22 cellular contexts compared by ENCODE assay signal in genomic region chr5:140205952-140206351, GRCh38. TPM values are rescaled to one million over a fixed set of nuclear protein-coding genes. Genes with fewer than 3 reads are reported as not detected.
DNase-seq lines count a peak whose midpoint lies in the region; FAIRE-seq and TF ChIP-seq lines count a peak whose summit lies in the region.
"Had no signal": no experiment of that assay in that cellular context is flagged by ENCODE, and none has a peak within 500 bp of the region (broad histone marks: within the 10 kb centered on the region; RNA-seq: fewer than 3 reads in every experiment).

No MANE protein-coding gene starts in this region.

- H3K27ac Mint-ChIP-seq in HFFc6 (no peak overlapping the region; the same call in 1 of the 2 replicates), endodermal cell (peak overlapping the region; percentile 25)
- H3K27ac Mint-ChIP-seq: CD4-positive, alpha-beta T cell; nephron; stimulated activated memory B cell treated with anti-CD40 and anti-IgM and Interleukin-4, amounts not matched to agents 10 μg/mL and 1 μg/mL and 100 μg/mL, for 72 hours; T-helper 2 cell treated with Interferon-gamma antibody and Interleukin-4, amounts not matched to agents 5 μg/mL and 100 μg/mL, for 36 hours had no signal

- peak overlapping the region in 2 of 11 experiments; percentile 35 to 47; a peak in 4 of 22 replicates for H3K27ac ChIP-seq in BLaER1 treated with 17β-estradiol and CSF1 and Interleukin-3, amounts not matched to agents 10 nM and 100 nM
- no peak overlapping the region for H3K27ac ChIP-seq in endodermal cell (ENCODE audit: low read depth, low read length)
- H3K27ac ChIP-seq: HL-60, SJCRH30, upper lobe of left lung had no signal

- H3K4me3 Mint-ChIP-seq in HFFc6 = no peak overlapping the region
- H3K4me3 Mint-ChIP-seq in endodermal cell = no peak overlapping the region
- H3K4me3 Mint-ChIP-seq: CD4-positive, alpha-beta T cell; nephron; stimulated activated memory B cell treated with anti-CD40 and anti-IgM and Interleukin-4, amounts not matched to agents 10 μg/mL and 1 μg/mL and 100 μg/mL, for 72 hours; T-helper 2 cell treated with Interferon-gamma antibody and Interleukin-4, amounts not matched to agents 5 μg/mL and 100 μg/mL, for 36 hours had no signal

- H3K27me3 Mint-ChIP-seq in HFFc6 (ENCODE audit: insufficient read depth) (no peaks in the 10 kb centered on the region; the same call in 1 of the 2 replicates), endodermal cell (ENCODE audit: insufficient read depth) (no peaks in the 10 kb centered on the region)
- H3K27me3 Mint-ChIP-seq: CD4-positive, alpha-beta T cell; stimulated activated memory B cell treated with anti-CD40 and anti-IgM and Interleukin-4, amounts not matched to agents 10 μg/mL and 1 μg/mL and 100 μg/mL, for 72 hours had no signal

- WGBS in endodermal cell (ENCODE audit: insufficient coverage in 1 of 2, insufficient read length in 1 of 2), 2 experiments = 74 to 94% methylated on average over 3 to 4 of the region's 4 CpGs

- H3K9ac ChIP-seq in BLaER1 treated with 17β-estradiol and CSF1 and Interleukin-3, amounts not matched to agents 10 nM and 100 nM = no peak overlapping the region
- H3K9ac ChIP-seq in endodermal cell (ENCODE audit: extremely low read depth, low read length, poor library complexity, severe bottlenecking) = no peak overlapping the region

- H3K27me3 ChIP-seq in BLaER1 treated with 17β-estradiol and CSF1 and Interleukin-3, amounts not matched to agents 10 nM and 100 nM = no peaks in the 10 kb centered on the region
- H3K27me3 ChIP-seq in endodermal cell (ENCODE audit: control insufficient read depth, insufficient read depth, low read length, poor library complexity, severe bottlenecking) = no peaks in the 10 kb centered on the region
- H3K27me3 ChIP-seq: SJCRH30, upper lobe of left lung had no signal

- H3K4me1 Mint-ChIP-seq in HFFc6 (ENCODE audit: low read depth) (peaks cover 40% of the 10 kb centered on the region), endodermal cell (peaks cover 8% of the 10 kb centered on the region)

- peaks cover 0 to 78% (median 0%) of the 10 kb centered on the region in 11 experiments; a peak in 4 of 22 replicates for H4K20me1 ChIP-seq in BLaER1 treated with 17β-estradiol and CSF1 and Interleukin-3, amounts not matched to agents 10 nM and 100 nM

- no peaks in the 10 kb centered on the region for H3K9me3 ChIP-seq in BLaER1 treated with 17β-estradiol and CSF1 and Interleukin-3, amounts not matched to agents 10 nM and 100 nM (replicated peaks in 1 of 11)
- no peaks in the 10 kb centered on the region for H3K9me3 ChIP-seq in endodermal cell (ENCODE audit: control insufficient read depth, low read length)
- H3K9me3 ChIP-seq: HAP-1, SJCRH30, upper lobe of left lung had no signal

- H3K4me2 ChIP-seq in BLaER1 treated with 17β-estradiol and CSF1 and Interleukin-3, amounts not matched to agents 10 nM and 100 nM = peak overlapping the region in 7 of 11 experiments; percentile 53 to 87 (median 71); a peak in 14 of 22 replicates

- H3K4me3 ChIP-seq in BLaER1 treated with 17β-estradiol and CSF1 and Interleukin-3, amounts not matched to agents 10 nM and 100 nM = no peak overlapping the region
- no peak overlapping the region for H3K4me3 ChIP-seq in endodermal cell (ENCODE audit: low read length)
- H3K4me3 ChIP-seq: HAP-1, SJCRH30, upper lobe of left lung had no signal

- DNase-seq in HFFc6 (no peak), endodermal cell (peak; percentile 78), iPS-NIHi7 (ENCODE audit: extremely low spot score) (peak; percentile 72), T-helper 1 cell (no peak), DMS79 (lab: John Stamatoyannopoulos, UW) (no peak), GM12892 (ENCODE audit: insufficient read length) (no peak)
- no peak for DNase-seq in activated T-cell treated with anti-CD3 and anti-CD28 coated beads, Interleukin-2, amount 50 U/mL, for 1 hour
- DNase-seq: activated CD4-positive, CD25-positive, alpha-beta regulatory T cell; caudate nucleus; CD4-positive, alpha-beta T cell; islet precursor cell; NCI-H2029 treated with DMSO at 0.1 percent for 48 hours; NCI-H524 treated with DMSO at 0.1 percent for 48 hours; OCI-M1; SJCRH30; upper lobe of left lung had no signal

- no peak for FAIRE-seq in GM12892 (lab: Jason Lieb, UNC)

- no peak for TF ChIP-seq POLR2A in GM12892 (IDR thresholded peaks at IDR 0.05; ENCODE audit: low read depth, low read length)

- H3K4me1 ChIP-seq in BLaER1 treated with 17β-estradiol and CSF1 and Interleukin-3, amounts not matched to agents 10 nM and 100 nM = peaks cover 7 to 43% (median 32%) of the 10 kb centered on the region in 10 experiments; a peak in 18 of 20 replicates
- H3K4me1 ChIP-seq in endodermal cell (ENCODE audit: control insufficient read depth, insufficient read depth, low read length) = no peaks in the 10 kb centered on the region
- H3K4me1 ChIP-seq: HAP-1, SJCRH30 had no signal

- H3K36me3 Mint-ChIP-seq in HFFc6 (ENCODE audit: low read depth) = no peaks in the 10 kb centered on the region
- H3K36me3 Mint-ChIP-seq in endodermal cell (ENCODE audit: low read depth) = no peaks in the 10 kb centered on the region

- H3K9me3 Mint-ChIP-seq in HFFc6 (no peaks in the 10 kb centered on the region), endodermal cell (no peaks in the 10 kb centered on the region)
- H3K9me3 Mint-ChIP-seq: CD4-positive, alpha-beta T cell; nephron; stimulated activated memory B cell treated with anti-CD40 and anti-IgM and Interleukin-4, amounts not matched to agents 10 μg/mL and 1 μg/mL and 100 μg/mL, for 72 hours; T-helper 2 cell treated with Interferon-gamma antibody and Interleukin-4, amounts not matched to agents 5 μg/mL and 100 μg/mL, for 36 hours had no signal

- peaks cover 0 to 6% (median 0%) of the 10 kb centered on the region in 11 experiments; a peak in 2 of 22 replicates for H3K36me3 ChIP-seq in BLaER1 treated with 17β-estradiol and CSF1 and Interleukin-3, amounts not matched to agents 10 nM and 100 nM
- H3K36me3 ChIP-seq in endodermal cell (ENCODE audit: control insufficient read depth, insufficient read depth, low read length) = no peaks in the 10 kb centered on the region
- H3K36me3 ChIP-seq: HAP-1, SJCRH30, upper lobe of left lung had no signal

- TF ChIP-seq CTCF in HFFc6 (IDR thresholded peaks at IDR 0.05) (peak; percentile 34; the same call in 1 of the 2 replicates), endodermal cell (conservative IDR thresholded peaks at IDR 0.05) (peak; percentile 66)

RNA-seq across cellular contexts. Expression of gene CYSTM1, which starts 31.0 kb away (rescaled TPM):
- total RNA-seq in HFFc6 (2021; fragmentation: NEBNext Ultra II Directional; extraction: Animal tissue kit (Norgen Biotek cat#: 25700)) = 10 to 100 TPM; 11.6 to 16.7 (median 12.5) TPM
- total RNA-seq in endodermal cell = 10 to 100 TPM; 30.7 to 38.1 TPM
- 19.4 TPM for polyA plus RNA-seq in endodermal cell (2013, experiment 1 of 2)
- 22.2 TPM for polyA plus RNA-seq in endodermal cell (2013, experiment 2 of 2)
- polyA plus RNA-seq in GM12892 (2012; ENCODE audit: missing spikeins) = 71.3 TPM

Comparison
In these comparisons a context has a peak if more than half of its experiments do, and no peak if none do; other contexts are left out.
1. DNase-seq: peak in endodermal cell (single experiment) and iPS-NIHi7 (single experiment); none in HFFc6 (single experiment), T-helper 1 cell (0 of 5), DMS79 (single experiment), activated T-cell treated with anti-CD3 and anti-CD28 coated beads, Interleukin-2, amount 50 U/mL, for 1 hour (single experiment) and GM12892 (single experiment).